1 cellular context compared by ENCODE assay signal in genomic region chr10:119892188-119893065, GRCh38.
TF ChIP-seq lines count a peak whose summit lies in the region.

Gene SEC23IP, plus strand, starts transcription at chr10:119892730. Its CDS starts 53 bp downstream, at chr10:119892783.

TF ChIP-seq in K562, 482 proteins besides CTCF, POLR2A, EP300 and RAD21 (continued from another document and continues in another):
- TF ChIP-seq TFAP4 (CRISPR knock-in tag; IDR thresholded peaks at IDR 0.05; ENCODE audit: borderline replicate concordance), result peak; percentile 81
- TF ChIP-seq GABPB1 (CRISPR knock-in tag; IDR thresholded peaks at IDR 0.05), result peak; percentile 91
- TF ChIP-seq TCF7 (IDR thresholded peaks at IDR 0.05; ENCODE audit: borderline replicate concordance), result no peak
- TF ChIP-seq ARNT (IDR thresholded peaks at IDR 0.05), result peak in 1 of 2 experiments; percentile 26; a peak in 1 of 4 replicates
- no peak for TF ChIP-seq XRCC3 (IDR thresholded peaks at IDR 0.05)
- TF ChIP-seq GMEB1 (CRISPR knock-in tag; IDR thresholded peaks at IDR 0.05), result peak; percentile 72; the same call in 1 of the 2 replicates
- TF ChIP-seq ELF1 (tag; IDR thresholded peaks at IDR 0.05), result peak; percentile 89
- TF ChIP-seq PTBP1 (IDR thresholded peaks at IDR 0.05; ENCODE audit: low read depth, low read length), result no peak
- peak; percentile 82 for TF ChIP-seq MITF (IDR thresholded peaks at IDR 0.05)
- TF ChIP-seq ZBTB2 (IDR thresholded peaks at IDR 0.05), result peak; percentile 78
- TF ChIP-seq NR2C1 (IDR thresholded peaks at IDR 0.05), result peak; percentile 53; the same call in 1 of the 2 replicates
- 0 out of 2 replicates have a peak, but pooled peaks have one; percentile 33 for TF ChIP-seq NR2C1 (tag; IDR thresholded peaks at IDR 0.05)
- TF ChIP-seq ID3 (CRISPR knock-in tag; IDR thresholded peaks at IDR 0.05), result no peak
- TF ChIP-seq ID3 (tag; IDR thresholded peaks at IDR 0.05), result peak; percentile 36; the same call in 1 of the 2 replicates
- peak; percentile 62 for TF ChIP-seq PHF20 (IDR thresholded peaks at IDR 0.05; ENCODE audit: partially characterized antibody)
- TF ChIP-seq ZBTB26 (CRISPR knock-in tag; IDR thresholded peaks at IDR 0.05), result no peak
- peak; percentile 89 for TF ChIP-seq POLR2G (IDR thresholded peaks at IDR 0.05; ENCODE audit: low read depth, low read length)
- peak in 1 of 2 experiments; percentile 66; a peak in 2 of 4 replicates for TF ChIP-seq HDAC1 (IDR thresholded peaks at IDR 0.05)
- TF ChIP-seq SIN3B (IDR thresholded peaks at IDR 0.05; ENCODE audit: low read depth), result peak; percentile 50; the same call in 1 of the 2 replicates
- no peak for TF ChIP-seq PTTG1 (tag; IDR thresholded peaks at IDR 0.05; ENCODE audit: low read depth)
- peak; percentile 87 for TF ChIP-seq HCFC1 (IDR thresholded peaks at IDR 0.05; ENCODE audit: low read depth, low read length)
- peak; percentile 54; the same call in 1 of the 2 replicates for TF ChIP-seq PML (IDR thresholded peaks at IDR 0.05; ENCODE audit: low read length)
- peak; percentile 59; the same call in 1 of the 2 replicates for TF ChIP-seq NKRF (IDR thresholded peaks at IDR 0.05; ENCODE audit: borderline replicate concordance)
- TF ChIP-seq EGR1 (conservative IDR thresholded peaks at IDR 0.05), result peak; percentile 72
- TF ChIP-seq RAD51 (IDR thresholded peaks at IDR 0.05; ENCODE audit: borderline replicate concordance, low read depth), result peak; percentile 93
- TF ChIP-seq POLR2AphosphoS5 (IDR thresholded peaks at IDR 0.05; ENCODE audit: control insufficient read depth, insufficient read depth, low read depth, low read length), result peak; percentile 58; the same call in 1 of the 2 replicates
- no peak for TF ChIP-seq ZNF133 (CRISPR knock-in tag; IDR thresholded peaks at IDR 0.05)
- TF ChIP-seq SP1 (CRISPR knock-in tag; IDR thresholded peaks at IDR 0.05), result peak; percentile 44; the same call in 1 of the 2 replicates
- peak; percentile 73 for TF ChIP-seq ZNF407 (IDR thresholded peaks at IDR 0.05; ENCODE audit: low read depth)
- TF ChIP-seq ZNF592 (IDR thresholded peaks at IDR 0.05), result peak; percentile 74; the same call in 1 of the 2 replicates
- TF ChIP-seq ZNF395 (CRISPR knock-in tag; IDR thresholded peaks at IDR 0.05), result peak; percentile 57; the same call in 1 of the 2 replicates
